ENCODE assay signal across 30 cellular contexts in the genomic region with DNA sequence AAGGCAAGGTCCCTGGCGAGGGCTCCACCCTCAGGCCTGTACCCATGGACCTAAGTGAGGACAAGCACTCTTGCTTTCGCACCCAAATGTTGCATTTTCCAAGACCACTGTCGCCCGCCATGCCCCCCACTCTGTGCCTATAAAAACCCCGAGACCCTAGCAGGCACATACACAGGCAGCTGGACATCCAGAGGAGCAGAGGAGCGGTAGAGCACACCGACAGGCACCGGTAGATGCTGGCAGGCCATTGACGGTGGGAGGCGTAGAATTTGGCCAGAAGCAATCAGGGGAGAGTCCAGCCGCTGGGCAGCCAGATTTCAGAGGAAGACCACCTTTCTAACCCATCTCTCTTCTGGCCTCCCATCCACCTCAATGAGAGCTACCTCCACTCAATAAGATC.
"Had no signal": no experiment of that assay in that cellular context is flagged by ENCODE, and none has a peak within 500 bp of the region (broad histone marks: within the 10 kb centered on the region; RNA-seq: fewer than 3 reads in every experiment).

No MANE protein-coding gene starts in this region.

- H3K9me3 Mint-ChIP-seq: nephron progenitor cell, neural progenitor cell had no signal

- H3K27me3 Mint-ChIP-seq: naive B cell; progenitor cell of endocrine pancreas; stimulated activated naive CD8-positive, alpha-beta T cell treated with anti-CD3 and anti-CD28 coated beads, Interleukin-15, Interleukin-2, amounts not matched to agents 100 ng/mL and 50 ng/mL, for 24 hours had no signal

- H3K36me3 ChIP-seq: heart right ventricle, left lung, lower lobe of right lung, neural progenitor cell, neutrophil, suprapubic skin, thoracic aorta, tibial artery, upper lobe of right lung had no signal

- DNase-seq: heart right ventricle; left colon; lower lobe of right lung; mammary epithelial cell; mesendoderm; naive B cell; natural killer cell; nephron progenitor cell; occipital lobe; stimulated activated CD4-positive, alpha-beta T cell treated with anti-CD3 and anti-CD28 coated beads, Interleukin-4, amount 100 ng/mL, for 24 hours; stimulated activated naive CD4-positive, alpha-beta T cell; tibial artery; trophoblast cell; upper lobe of right lung had no signal

- H3K27ac Mint-ChIP-seq: mesothelial cell of epicardium; naive B cell; natural killer cell; nephron progenitor cell; neural progenitor cell; progenitor cell of endocrine pancreas; stimulated activated effector memory CD8-positive, alpha-beta T cell treated with anti-CD3 and anti-CD28 coated beads, Interleukin-12 subunit alpha, Interleukin-12 subunit beta, amount 100 ng/mL, for 72 hours; stimulated activated naive CD8-positive, alpha-beta T cell treated with anti-CD3 and anti-CD28 coated beads, Interleukin-15, Interleukin-2, amounts not matched to agents 100 ng/mL and 50 ng/mL, for 24 hours had no signal

- H3K9me3 ChIP-seq: lower lobe of right lung, neutrophil, suprapubic skin, thoracic aorta, tibial artery, upper lobe of right lung had no signal

- ATAC-seq: heart right ventricle; left colon; left lung; lower lobe of right lung; natural killer cell; right cardiac atrium; sciatic nerve; stimulated activated effector memory CD8-positive, alpha-beta T cell treated with anti-CD3 and anti-CD28 coated beads, Interleukin-12 subunit alpha, Interleukin-12 subunit beta, amount 100 ng/mL, for 72 hours; upper lobe of right lung had no signal

- H3K36me3 Mint-ChIP-seq: mesothelial cell of epicardium; naive B cell; natural killer cell; neural progenitor cell; stimulated activated effector memory CD8-positive, alpha-beta T cell treated with anti-CD3 and anti-CD28 coated beads, Interleukin-12 subunit alpha, Interleukin-12 subunit beta, amount 100 ng/mL, for 72 hours had no signal

- H3K9ac ChIP-seq: neural progenitor cell, parathyroid adenoma had no signal

- H3K4me3 ChIP-seq: heart right ventricle, hepatocyte, left lung, lower lobe of right lung, neural progenitor cell, skin epidermis, suprapubic skin, thoracic aorta, tibial artery, upper lobe of right lung had no signal

- H3K4me3 Mint-ChIP-seq: mesothelial cell of epicardium; naive B cell; natural killer cell; nephron progenitor cell; neural progenitor cell; stimulated activated effector memory CD8-positive, alpha-beta T cell treated with anti-CD3 and anti-CD28 coated beads, Interleukin-12 subunit alpha, Interleukin-12 subunit beta, amount 100 ng/mL, for 72 hours; stimulated activated naive CD8-positive, alpha-beta T cell treated with anti-CD3 and anti-CD28 coated beads, Interleukin-15, Interleukin-2, amounts not matched to agents 100 ng/mL and 50 ng/mL, for 24 hours had no signal

- H3K4me1 ChIP-seq: heart right ventricle, left lung, lower lobe of right lung, neural progenitor cell, parathyroid adenoma, suprapubic skin, tibial artery, upper lobe of right lung had no signal

- H3K4me1 Mint-ChIP-seq: mesothelial cell of epicardium; naive B cell; natural killer cell; nephron progenitor cell; neural progenitor cell; stimulated activated effector memory CD8-positive, alpha-beta T cell treated with anti-CD3 and anti-CD28 coated beads, Interleukin-12 subunit alpha, Interleukin-12 subunit beta, amount 100 ng/mL, for 72 hours had no signal

- FAIRE-seq: keratinocyte, urothelium cell line had no signal

- H3K27me3 ChIP-seq: heart right ventricle, hepatocyte, left lung, neural progenitor cell, neutrophil, suprapubic skin, tibial artery, upper lobe of right lung had no signal

- H3K27ac ChIP-seq: heart right ventricle, hepatocyte, left lung, lower lobe of right lung, neural progenitor cell, neutrophil, parathyroid adenoma, skin epidermis, suprapubic skin, thoracic aorta, tibial artery, upper lobe of right lung had no signal
